Comparison of ENCODE assay signal across 18 cellular contexts in genomic region chr10:61142987-61143386, GRCh38.
"Had no signal": no experiment of that assay in that cellular context is flagged by ENCODE, and none has a peak within 500 bp of the region (broad histone marks: within the 10 kb centered on the region; RNA-seq: fewer than 3 reads in every experiment).

No MANE protein-coding gene starts in this region.

- H3K9me3 ChIP-seq: neutrophil, thyroid gland, uterus had no signal

- H3K36me3 ChIP-seq: breast epithelium, neutrophil, thyroid gland, uterus had no signal

- DNase-seq: activated CD4-positive, alpha-beta memory T cell treated with anti-CD3 and anti-CD28 coated beads, Interleukin-2, amount 10 ng/mL, durations not matched to agents 7 days and 5 days; activated CD4-positive, alpha-beta T cell treated with anti-CD3 and anti-CD28 coated beads for 36 hours; activated gamma-delta T cell; activated naive CD8-positive, alpha-beta T cell treated with anti-CD3 and anti-CD28 coated beads, Interleukin-2, amount 10 ng/mL, durations not matched to agents 7 days and 5 days; activated T-cell treated with anti-CD3 and anti-CD28 coated beads, Interleukin-2, amount 50 U/mL, for 48 hours; anterior cingulate cortex; foreskin fibroblast; immature natural killer cell; left colon; naive thymus-derived CD4-positive, alpha-beta T cell; thyroid gland; uterus had no signal

- H3K4me3 Mint-ChIP-seq: activated CD4-positive, alpha-beta memory T cell treated with anti-CD3 and anti-CD28 coated beads, Interleukin-2, amount 10 ng/mL, durations not matched to agents 7 days and 5 days; activated CD4-positive, alpha-beta T cell treated with anti-CD3 and anti-CD28 coated beads for 36 hours; activated naive CD8-positive, alpha-beta T cell treated with anti-CD3 and anti-CD28 coated beads, Interleukin-2, amount 10 ng/mL, durations not matched to agents 7 days and 5 days; immature natural killer cell; naive thymus-derived CD4-positive, alpha-beta T cell had no signal

- H3K36me3 Mint-ChIP-seq: activated naive CD8-positive, alpha-beta T cell treated with anti-CD3 and anti-CD28 coated beads, Interleukin-2, amount 10 ng/mL, durations not matched to agents 7 days and 5 days; immature natural killer cell; naive thymus-derived CD4-positive, alpha-beta T cell had no signal

- H3K27ac ChIP-seq: breast epithelium, neutrophil, skin epidermis, thyroid gland, uterus, VCaP had no signal

- H3K27ac Mint-ChIP-seq: activated CD4-positive, alpha-beta memory T cell treated with anti-CD3 and anti-CD28 coated beads, Interleukin-2, amount 10 ng/mL, durations not matched to agents 7 days and 5 days; activated CD4-positive, alpha-beta T cell treated with anti-CD3 and anti-CD28 coated beads for 36 hours; activated naive CD8-positive, alpha-beta T cell treated with anti-CD3 and anti-CD28 coated beads, Interleukin-2, amount 10 ng/mL, durations not matched to agents 7 days and 5 days; immature natural killer cell; naive thymus-derived CD4-positive, alpha-beta T cell had no signal

- H3K4me3 ChIP-seq: breast epithelium, lung, skin epidermis, thyroid gland, uterus had no signal

- H3K4me1 ChIP-seq: breast epithelium, thyroid gland, uterus had no signal

- H3K27me3 ChIP-seq: breast epithelium, neutrophil, thyroid gland, uterus had no signal

- H3K9me3 Mint-ChIP-seq: activated CD4-positive, alpha-beta memory T cell treated with anti-CD3 and anti-CD28 coated beads, Interleukin-2, amount 10 ng/mL, durations not matched to agents 7 days and 5 days; activated naive CD8-positive, alpha-beta T cell treated with anti-CD3 and anti-CD28 coated beads, Interleukin-2, amount 10 ng/mL, durations not matched to agents 7 days and 5 days; immature natural killer cell had no signal

- H3K4me1 Mint-ChIP-seq: activated CD4-positive, alpha-beta memory T cell treated with anti-CD3 and anti-CD28 coated beads, Interleukin-2, amount 10 ng/mL, durations not matched to agents 7 days and 5 days; activated CD4-positive, alpha-beta T cell treated with anti-CD3 and anti-CD28 coated beads for 36 hours; activated naive CD8-positive, alpha-beta T cell treated with anti-CD3 and anti-CD28 coated beads, Interleukin-2, amount 10 ng/mL, durations not matched to agents 7 days and 5 days; immature natural killer cell had no signal

- ATAC-seq: activated CD4-positive, alpha-beta T cell treated with anti-CD3 and anti-CD28 coated beads for 36 hours; esophagus mucosa; left colon; naive thymus-derived CD4-positive, alpha-beta T cell had no signal
